14 cellular contexts compared by ENCODE assay signal in the genomic region with DNA sequence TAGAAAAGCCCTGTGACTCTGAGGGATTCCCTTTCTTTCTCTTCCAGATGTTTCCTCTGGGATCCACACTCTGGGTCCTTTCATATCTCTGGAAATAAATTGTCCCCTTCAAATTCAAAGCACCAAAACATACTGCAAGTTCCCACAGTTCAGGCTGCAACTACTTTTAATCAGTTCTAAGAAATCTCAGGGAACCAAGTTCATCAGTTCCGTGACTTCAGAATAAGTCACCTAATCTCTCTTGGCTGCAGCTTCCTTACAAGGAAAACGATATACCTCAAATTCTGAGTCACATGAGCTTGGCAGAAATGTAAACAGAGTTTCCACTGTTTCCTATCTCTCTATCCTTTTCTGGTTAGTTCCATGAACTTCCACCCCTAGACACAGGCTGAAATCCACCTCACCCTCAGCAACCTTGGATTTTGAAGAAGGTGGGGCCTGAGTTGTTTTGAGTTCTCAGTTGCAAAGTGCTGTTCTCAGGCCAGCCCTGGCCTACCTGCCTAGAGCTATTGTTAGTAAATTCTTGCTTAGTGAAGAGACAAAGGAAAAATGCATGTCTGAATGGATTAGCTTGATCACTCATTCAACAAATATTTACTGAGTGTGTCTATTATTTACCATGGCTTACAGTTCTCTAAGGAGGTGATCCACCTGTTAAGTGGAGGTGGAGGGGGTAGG. TPM values are rescaled to one million over a fixed set of nuclear protein-coding genes. Genes with fewer than 3 reads are reported as not detected.
DNase-seq lines count a peak whose midpoint lies in the region; ATAC-seq and TF ChIP-seq lines count a peak whose summit lies in the region.
"Had no signal": no experiment of that assay in that cellular context is flagged by ENCODE, and none has a peak within 500 bp of the region (broad histone marks: within the 10 kb centered on the region; RNA-seq: fewer than 3 reads in every experiment).

No MANE protein-coding gene starts in this region.

- peak overlapping the region; percentile 35 for H3K27ac Mint-ChIP-seq in activated naive CD4-positive, alpha-beta T cell treated with anti-CD3 and anti-CD28 coated beads, Interleukin-2, amount 50 U/mL, for 24 hours
- peak overlapping the region; percentile 57 for H3K27ac Mint-ChIP-seq in type B pancreatic cell
- H3K27ac Mint-ChIP-seq: stimulated activated naive CD8-positive, alpha-beta T cell treated with anti-CD3 and anti-CD28 coated beads, Interleukin-15, amount 100 ng/mL, for 72 hours had no signal

- TF ChIP-seq CTCF in fibroblast of the aortic adventitia (IDR thresholded peaks at IDR 0.05; ENCODE audit: insufficient read depth, low read length) (no peak), type B pancreatic cell (conservative IDR thresholded peaks at IDR 0.05) (no peak)

- peaks cover 1% of the 10 kb centered on the region for H3K36me3 Mint-ChIP-seq in activated naive CD4-positive, alpha-beta T cell treated with anti-CD3 and anti-CD28 coated beads, Interleukin-2, amount 50 U/mL, for 24 hours
- H3K36me3 Mint-ChIP-seq in type B pancreatic cell = no peaks in the 10 kb centered on the region

- H3K4me1 Mint-ChIP-seq in activated naive CD4-positive, alpha-beta T cell treated with anti-CD3 and anti-CD28 coated beads, Interleukin-2, amount 50 U/mL, for 24 hours = peaks cover 37% of the 10 kb centered on the region
- H3K4me1 Mint-ChIP-seq in type B pancreatic cell (ENCODE audit: unreplicated experiment) = peaks cover 5% of the 10 kb centered on the region

- H3K4me3 ChIP-seq in fibroblast of the aortic adventitia (ENCODE audit: low read depth, low read length) = no peak overlapping the region
- H3K4me3 ChIP-seq: BLaER1 treated with 17β-estradiol and CSF1 and Interleukin-3, amounts not matched to agents 10 nM and 100 nM; body of pancreas; skin epidermis had no signal

- ATAC-seq in SK-N-SH treated with all-trans-retinoic acid at 6 μM for 48 hours = peak; percentile 30; the same call in 2 of the 3 replicates
- ATAC-seq: body of pancreas; stimulated activated naive CD8-positive, alpha-beta T cell treated with anti-CD3 and anti-CD28 coated beads, Interleukin-15, amount 100 ng/mL, for 72 hours had no signal

- DNase-seq in activated naive CD4-positive, alpha-beta T cell treated with anti-CD3 and anti-CD28 coated beads, Interleukin-2, amount 50 U/mL, for 16 hours = no peak
- peak; percentile 83 for DNase-seq in fibroblast of the aortic adventitia (ENCODE audit: low read depth)
- no peak for DNase-seq in type B pancreatic cell (ENCODE audit: extremely low spot score, unreplicated experiment)
- DNase-seq in cerebellar cortex (ENCODE audit: low spot score) = no peak
- DNase-seq in NCI-H1930 (lab: John Stamatoyannopoulos, UW) = no peak
- no peak for DNase-seq in superior temporal gyrus (ENCODE audit: extremely low spot score)
- DNase-seq: activated CD4-positive, alpha-beta T cell treated with anti-CD3 and anti-CD28 coated beads for 48 hours; body of pancreas; NK-92 treated with Interleukin-12 subunit alpha and Interleukin-12 subunit beta, amount 100 ng/mL, for 24 hours; stimulated activated naive CD8-positive, alpha-beta T cell treated with anti-CD3 and anti-CD28 coated beads, Interleukin-15, amount 100 ng/mL, for 72 hours had no signal

- H3K27me3 Mint-ChIP-seq in activated naive CD4-positive, alpha-beta T cell treated with anti-CD3 and anti-CD28 coated beads, Interleukin-2, amount 50 U/mL, for 24 hours = no peaks in the 10 kb centered on the region
- H3K27me3 Mint-ChIP-seq in type B pancreatic cell = peaks cover 2% of the 10 kb centered on the region

- H3K4me3 Mint-ChIP-seq in activated naive CD4-positive, alpha-beta T cell treated with anti-CD3 and anti-CD28 coated beads, Interleukin-2, amount 50 U/mL, for 24 hours = no peak overlapping the region
- H3K4me3 Mint-ChIP-seq in type B pancreatic cell = no peak overlapping the region
- H3K4me3 Mint-ChIP-seq: stimulated activated naive CD8-positive, alpha-beta T cell treated with anti-CD3 and anti-CD28 coated beads, Interleukin-15, amount 100 ng/mL, for 72 hours had no signal

- H3K9me3 Mint-ChIP-seq in activated naive CD4-positive, alpha-beta T cell treated with anti-CD3 and anti-CD28 coated beads, Interleukin-2, amount 50 U/mL, for 24 hours = peaks cover 4% of the 10 kb centered on the region
- H3K9me3 Mint-ChIP-seq in type B pancreatic cell = peaks cover 8% of the 10 kb centered on the region
- H3K9me3 Mint-ChIP-seq: stimulated activated naive CD8-positive, alpha-beta T cell treated with anti-CD3 and anti-CD28 coated beads, Interleukin-15, amount 100 ng/mL, for 72 hours had no signal

TF ChIP-seq in SK-N-SH treated with all-trans-retinoic acid at 6 μM for 48 hours, 23 proteins besides CTCF, POLR2A, EP300 and RAD21 (continues in another document):
- TF ChIP-seq ZFP30 (CRISPR knock-in tag; IDR thresholded peaks at IDR 0.05) = no peak
- TF ChIP-seq, protein P1, sequence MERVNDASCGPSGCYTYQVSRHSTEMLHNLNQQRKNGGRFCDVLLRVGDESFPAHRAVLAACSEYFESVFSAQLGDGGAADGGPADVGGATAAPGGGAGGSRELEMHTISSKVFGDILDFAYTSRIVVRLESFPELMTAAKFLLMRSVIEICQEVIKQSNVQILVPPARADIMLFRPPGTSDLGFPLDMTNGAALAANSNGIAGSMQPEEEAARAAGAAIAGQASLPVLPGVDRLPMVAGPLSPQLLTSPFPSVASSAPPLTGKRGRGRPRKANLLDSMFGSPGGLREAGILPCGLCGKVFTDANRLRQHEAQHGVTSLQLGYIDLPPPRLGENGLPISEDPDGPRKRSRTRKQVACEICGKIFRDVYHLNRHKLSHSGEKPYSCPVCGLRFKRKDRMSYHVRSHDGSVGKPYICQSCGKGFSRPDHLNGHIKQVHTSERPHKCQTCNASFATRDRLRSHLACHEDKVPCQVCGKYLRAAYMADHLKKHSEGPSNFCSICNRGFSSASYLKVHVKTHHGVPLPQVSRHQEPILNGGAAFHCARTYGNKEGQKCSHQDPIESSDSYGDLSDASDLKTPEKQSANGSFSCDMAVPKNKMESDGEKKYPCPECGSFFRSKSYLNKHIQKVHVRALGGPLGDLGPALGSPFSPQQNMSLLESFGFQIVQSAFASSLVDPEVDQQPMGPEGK (CRISPR knock-in tag; IDR thresholded peaks at IDR 0.05; ENCODE audit: borderline replicate concordance) = no peak
- no peak for TF ChIP-seq BACH2 (CRISPR knock-in tag; IDR thresholded peaks at IDR 0.05; ENCODE audit: borderline replicate concordance)
- TF ChIP-seq ESRRG (CRISPR knock-in tag; IDR thresholded peaks at IDR 0.05) = no peak
- no peak for TF ChIP-seq CSDC2 (CRISPR knock-in tag; IDR thresholded peaks at IDR 0.05)
- no peak for TF ChIP-seq ZFP3 (CRISPR knock-in tag; IDR thresholded peaks at IDR 0.05)
- TF ChIP-seq TOX (CRISPR knock-in tag; IDR thresholded peaks at IDR 0.05; ENCODE audit: borderline replicate concordance) = no peak
- no peak for TF ChIP-seq ARNTL (CRISPR knock-in tag; IDR thresholded peaks at IDR 0.05; ENCODE audit: borderline replicate concordance, low read depth)
- TF ChIP-seq, protein P2, sequence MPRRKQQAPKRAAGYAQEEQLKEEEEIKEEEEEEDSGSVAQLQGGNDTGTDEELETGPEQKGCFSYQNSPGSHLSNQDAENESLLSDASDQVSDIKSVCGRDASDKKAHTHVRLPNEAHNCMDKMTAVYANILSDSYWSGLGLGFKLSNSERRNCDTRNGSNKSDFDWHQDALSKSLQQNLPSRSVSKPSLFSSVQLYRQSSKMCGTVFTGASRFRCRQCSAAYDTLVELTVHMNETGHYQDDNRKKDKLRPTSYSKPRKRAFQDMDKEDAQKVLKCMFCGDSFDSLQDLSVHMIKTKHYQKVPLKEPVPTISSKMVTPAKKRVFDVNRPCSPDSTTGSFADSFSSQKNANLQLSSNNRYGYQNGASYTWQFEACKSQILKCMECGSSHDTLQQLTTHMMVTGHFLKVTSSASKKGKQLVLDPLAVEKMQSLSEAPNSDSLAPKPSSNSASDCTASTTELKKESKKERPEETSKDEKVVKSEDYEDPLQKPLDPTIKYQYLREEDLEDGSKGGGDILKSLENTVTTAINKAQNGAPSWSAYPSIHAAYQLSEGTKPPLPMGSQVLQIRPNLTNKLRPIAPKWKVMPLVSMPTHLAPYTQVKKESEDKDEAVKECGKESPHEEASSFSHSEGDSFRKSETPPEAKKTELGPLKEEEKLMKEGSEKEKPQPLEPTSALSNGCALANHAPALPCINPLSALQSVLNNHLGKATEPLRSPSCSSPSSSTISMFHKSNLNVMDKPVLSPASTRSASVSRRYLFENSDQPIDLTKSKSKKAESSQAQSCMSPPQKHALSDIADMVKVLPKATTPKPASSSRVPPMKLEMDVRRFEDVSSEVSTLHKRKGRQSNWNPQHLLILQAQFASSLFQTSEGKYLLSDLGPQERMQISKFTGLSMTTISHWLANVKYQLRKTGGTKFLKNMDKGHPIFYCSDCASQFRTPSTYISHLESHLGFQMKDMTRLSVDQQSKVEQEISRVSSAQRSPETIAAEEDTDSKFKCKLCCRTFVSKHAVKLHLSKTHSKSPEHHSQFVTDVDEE (CRISPR knock-in tag; IDR thresholded peaks at IDR 0.05) = no peak
- TF ChIP-seq ISL1 (CRISPR knock-in tag; IDR thresholded peaks at IDR 0.05) = no peak
- TF ChIP-seq SNAI2 (CRISPR knock-in tag; IDR thresholded peaks at IDR 0.05) = no peak
- no peak for TF ChIP-seq PPARA (CRISPR knock-in tag; IDR thresholded peaks at IDR 0.05; ENCODE audit: borderline replicate concordance)
- no peak for TF ChIP-seq GLIS3 (CRISPR knock-in tag; IDR thresholded peaks at IDR 0.05)
- TF ChIP-seq, protein P3, sequence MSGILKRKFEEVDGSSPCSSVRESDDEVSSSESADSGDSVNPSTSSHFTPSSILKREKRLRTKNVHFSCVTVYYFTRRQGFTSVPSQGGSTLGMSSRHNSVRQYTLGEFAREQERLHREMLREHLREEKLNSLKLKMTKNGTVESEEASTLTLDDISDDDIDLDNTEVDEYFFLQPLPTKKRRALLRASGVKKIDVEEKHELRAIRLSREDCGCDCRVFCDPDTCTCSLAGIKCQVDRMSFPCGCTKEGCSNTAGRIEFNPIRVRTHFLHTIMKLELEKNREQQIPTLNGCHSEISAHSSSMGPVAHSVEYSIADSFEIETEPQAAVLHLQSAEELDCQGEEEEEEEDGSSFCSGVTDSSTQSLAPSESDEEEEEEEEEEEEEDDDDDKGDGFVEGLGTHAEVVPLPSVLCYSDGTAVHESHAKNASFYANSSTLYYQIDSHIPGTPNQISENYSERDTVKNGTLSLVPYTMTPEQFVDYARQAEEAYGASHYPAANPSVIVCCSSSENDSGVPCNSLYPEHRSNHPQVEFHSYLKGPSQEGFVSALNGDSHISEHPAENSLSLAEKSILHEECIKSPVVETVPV (CRISPR knock-in tag; IDR thresholded peaks at IDR 0.05) = no peak

RNA-seq across cellular contexts. Expression of a gene that starts 59.3 kb away (rescaled TPM):
- 3.8 and 10.2 TPM in 2 replicates for total RNA-seq in fibroblast of the aortic adventitia (ENCODE audit: low replicate concordance)
- 1.8 TPM in 1 of 2 replicates, not detected in the other for total RNA-seq in type B pancreatic cell (ENCODE audit: low replicate concordance)
